In genomic region chr4:76306882-76307669, GRCh38 we compare ENCODE assay signal across 8 cellular contexts. TPM values are rescaled to one million over a fixed set of nuclear protein-coding genes. Genes with fewer than 3 reads are reported as not detected.
DNase-seq lines count a peak whose midpoint lies in the region; TF ChIP-seq lines count a peak whose summit lies in the region.

No MANE protein-coding gene starts in this region.

- no peaks in the 10 kb centered on the region for H3K27me3 ChIP-seq in BLaER1
- peaks cover 4% of the 10 kb centered on the region; the same call in 1 of the 2 replicates for H3K27me3 ChIP-seq in H9 (ENCODE audit: insufficient read depth, low read length)
- H3K27me3 ChIP-seq in SJSA1 (replicated peaks): no peaks in the 10 kb centered on the region
- no peaks in the 10 kb centered on the region for H3K27me3 ChIP-seq in layer of hippocampus (ENCODE audit: control insufficient read depth, insufficient read depth, low read length)

- no peak overlapping the region for H4K5ac ChIP-seq in H9 (ENCODE audit: insufficient read length, low read depth, low read length)

- H3K9me3 ChIP-seq in BLaER1 (peaks cover 16% of the 10 kb centered on the region), H9 (ENCODE audit: control insufficient read depth, low read depth, low read length) (no peaks in the 10 kb centered on the region), SJSA1 (replicated peaks) (no peaks in the 10 kb centered on the region)

- H2BK5ac ChIP-seq in H9 (ENCODE audit: insufficient read length, low read length): no peak overlapping the region

- H4K20me1 ChIP-seq in BLaER1 (no peaks in the 10 kb centered on the region), H9 (ENCODE audit: control insufficient read depth, insufficient read depth, insufficient read length) (no peaks in the 10 kb centered on the region)

- H3K36me3 ChIP-seq in BLaER1 (no peaks in the 10 kb centered on the region), SJSA1 (peaks cover 21% of the 10 kb centered on the region)

- no peaks in the 10 kb centered on the region for H3K79me1 ChIP-seq in H9 (ENCODE audit: insufficient read depth, low read depth, low read length, poor library complexity, severe bottlenecking)

- TF ChIP-seq CTCF in H9 (conservative IDR thresholded peaks at IDR 0.05): peak; percentile 48; the same call in 2 of the 3 replicates
- peak; percentile 16 for TF ChIP-seq CTCF in coronary artery (IDR thresholded peaks at IDR 0.05)

- H3K4me3 Mint-ChIP-seq in H9: peak overlapping the region; percentile 86 to 89

- H2BK120ac ChIP-seq in H9 (ENCODE audit: low read depth, low read length, poor library complexity, severe bottlenecking): no peak overlapping the region

- H3K27me3 Mint-ChIP-seq in H9 (ENCODE audit: low read depth): peaks cover 17% of the 10 kb centered on the region

- H3K4me2 ChIP-seq in BLaER1: peak overlapping the region; percentile 69
- H3K4me2 ChIP-seq in H9 (ENCODE audit: insufficient read depth, insufficient read length, low read length): peak overlapping the region; percentile 80

- H4K8ac ChIP-seq in H9 (replicated peaks; ENCODE audit: insufficient read length, low read depth, low read length): no peak overlapping the region

- no peak overlapping the region for H3K56ac ChIP-seq in H9 (ENCODE audit: insufficient read length, low read depth, low read length)

- no peak overlapping the region for H2AK5ac ChIP-seq in H9 (ENCODE audit: insufficient read length, low read length)

- H3K23me2 ChIP-seq in H9 (ENCODE audit: insufficient read length, low read depth, low read length, poor library complexity, severe bottlenecking): peaks cover 15% of the 10 kb centered on the region

- no peaks in the 10 kb centered on the region; a peak in 1 of 5 replicates for H3K9me3 Mint-ChIP-seq in H9

- no peak overlapping the region for H2AFZ ChIP-seq in H9 (ENCODE audit: low read length)

- no peak overlapping the region for H2BK12ac ChIP-seq in H9 (ENCODE audit: insufficient read length, low read depth, low read length)

- no peak overlapping the region for H3K4ac ChIP-seq in H9 (ENCODE audit: low read depth, low read length)

- peaks cover 6 to 15% (median 12%) of the 10 kb centered on the region in 3 experiments; a peak in 5 of 7 replicates for H3K36me3 Mint-ChIP-seq in H9 (ENCODE audit: insufficient read depth in 1 of 3, low read depth in 3 of 3)

- no peak overlapping the region for H3K18ac ChIP-seq in H9 (ENCODE audit: insufficient read length, low read depth, low read length)

- H3K9ac ChIP-seq in BLaER1: peak overlapping the region; percentile 69
- no peak overlapping the region for H3K9ac ChIP-seq in H9 (ENCODE audit: extremely low read depth, insufficient read length, low read length)

- no peak overlapping the region for H3K27ac Mint-ChIP-seq in H9

- H2BK15ac ChIP-seq in H9 (ENCODE audit: low read depth, low read length): no peak overlapping the region

- no peak overlapping the region for H4K91ac ChIP-seq in H9 (ENCODE audit: insufficient read length, low read depth, low read length)

- peaks cover 13% of the 10 kb centered on the region for H3K4me1 ChIP-seq in BLaER1
- peaks cover 1% of the 10 kb centered on the region; the same call in 1 of the 2 replicates for H3K4me1 ChIP-seq in H9 (ENCODE audit: insufficient read depth, low read length)
- H3K4me1 ChIP-seq in SJSA1 (replicated peaks): peaks cover 16% of the 10 kb centered on the region

- H3K4me1 Mint-ChIP-seq in H9: peaks cover 6 to 20% of the 10 kb centered on the region in 2 experiments

- H3K27ac ChIP-seq in BLaER1 (no peak overlapping the region), H9 (ENCODE audit: insufficient read length, low read depth, low read length) (no peak overlapping the region), SJSA1 (peak overlapping the region; percentile 55), coronary artery (peak overlapping the region; percentile 88 to 94), layer of hippocampus (ENCODE audit: low read depth, low read length) (peak overlapping the region; percentile 42)

- H3K79me2 ChIP-seq in H9 (ENCODE audit: insufficient read depth, low read length): no peaks in the 10 kb centered on the region

- no peak overlapping the region; the same call in 1 of the 2 replicates for H3K14ac ChIP-seq in H9 (ENCODE audit: insufficient read depth, low read length)

- WGBS in H9 (ENCODE audit: extremely low coverage, insufficient read length, low lambda C conversion rate): no CpG with 5 or more reads among the region's 37 CpGs

- DNase-seq in H9 (peak; percentile 70), SJSA1 (ENCODE audit: low read depth in 1 of 2, low spot score in 2 of 2) (peak; percentile 59 to 65), coronary artery (ENCODE audit: low spot score) (no peak), SIG-M5 treated with dmso at 0.1 percent for 504 hours (lab: John Stamatoyannopoulos, UW; ENCODE audit: unreplicated experiment) (no peak), NAMALWA (ENCODE audit: low spot score) (no peak)
- DNase-seq in stimulated activated CD4-positive, alpha-beta T cell treated with anti-CD3 and anti-CD28 coated beads, Interleukin-4, amount 100 ng/mL, for 1 hour: peak; percentile 25

- no peak overlapping the region for H2BK20ac ChIP-seq in H9 (ENCODE audit: low read depth, low read length, poor library complexity, severe bottlenecking)

- peak overlapping the region; percentile 76 for H3K4me3 ChIP-seq in BLaER1
- H3K4me3 ChIP-seq in SJSA1: peak overlapping the region; percentile 59
- H3K4me3 ChIP-seq in coronary artery: peak overlapping the region; percentile 93

- H3T11ph ChIP-seq in H9 (ENCODE audit: low read length): no peak overlapping the region

- H3K23ac ChIP-seq in H9 (ENCODE audit: insufficient read length, low read depth, low read length): no peak overlapping the region

RNA-seq across cellular contexts. Expression of gene STBD1, which starts 0.5 kb away (rescaled TPM):
- 1.1 TPM in 2 replicates for total RNA-seq in H9 (2021)
- 10.3 and 10.6 TPM in 2 replicates for total RNA-seq in SJSA1 (2014; rRNA removed; shearing (Covaris generic))

RNA-seq across cellular contexts. Expression of gene FAM47E, which starts 55.6 kb away (rescaled TPM):
- total RNA-seq in H9 (2021): 1.0 and 2.0 TPM in 2 replicates
- total RNA-seq in SJSA1 (2014; rRNA removed; shearing (Covaris generic)): not detected in 2 replicates

Comparison
In these comparisons a context has a peak if more than half of its experiments do, and no peak if none do; other contexts are left out.
1. H3K27ac ChIP-seq: peak in SJSA1 (single experiment), coronary artery (2 of 2) and layer of hippocampus (single experiment); none in BLaER1 (single experiment) and H9 (single experiment).
2. DNase-seq: peak in H9 (single experiment), SJSA1 (2 of 2) and stimulated activated CD4-positive, alpha-beta T cell treated with anti-CD3 and anti-CD28 coated beads, Interleukin-4, amount 100 ng/mL, for 1 hour (single experiment); none in coronary artery (single experiment), SIG-M5 treated with dmso at 0.1 percent for 504 hours (single experiment) and NAMALWA (single experiment).
3. Peak in every context shown above with its lines, with median percentiles within 50 percentile points of each other: H3K4me3 ChIP-seq.